23 cellular contexts compared by ENCODE assay signal in the genomic region with DNA sequence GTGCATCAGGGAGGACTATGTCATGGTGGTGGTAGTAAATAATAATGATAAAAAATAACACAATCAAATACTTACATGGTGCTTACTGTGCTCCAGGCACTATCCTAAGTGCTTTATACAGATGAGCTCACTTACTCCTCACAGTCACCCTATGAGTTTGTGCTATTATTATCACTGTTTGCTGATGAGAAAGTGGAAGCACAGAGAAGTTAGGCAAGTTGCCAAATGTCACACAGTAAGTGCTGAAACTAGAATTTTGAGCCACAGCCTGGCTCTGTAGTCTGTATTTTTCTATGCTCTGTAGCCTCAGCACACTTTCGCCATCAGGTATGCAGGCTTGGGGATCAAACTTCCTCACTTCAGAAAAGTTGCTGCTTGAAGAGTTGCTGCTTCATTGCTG. TPM values are rescaled to one million over a fixed set of nuclear protein-coding genes. Genes with fewer than 3 reads are reported as not detected.
"Had no signal": no experiment of that assay in that cellular context is flagged by ENCODE, and none has a peak within 500 bp of the region (broad histone marks: within the 10 kb centered on the region; RNA-seq: fewer than 3 reads in every experiment).

No MANE protein-coding gene starts in this region.

- ATAC-seq: activated CD8-positive, alpha-beta T cell treated with anti-CD3 and anti-CD28 coated beads, Interleukin-2, amount 10 ng/mL, durations not matched to agents 7 days and 5 days; activated naive CD4-positive, alpha-beta T cell treated with anti-CD3 and anti-CD28 coated beads, Interleukin-2, amount 50 U/mL, for 72 hours; mucosa of descending colon; naive thymus-derived CD4-positive, alpha-beta T cell; right lobe of liver; stimulated activated naive CD8-positive, alpha-beta T cell treated with anti-CD3 and anti-CD28 coated beads, Interleukin-15, amount 100 ng/mL, for 72 hours had no signal

- H3K9me3 ChIP-seq: colonic mucosa, esophagus muscularis mucosa, left ventricle myocardium inferior, mucosa of descending colon, ovary, right lobe of liver, testis, upper lobe of left lung had no signal

- H3K4me3 ChIP-seq: colonic mucosa, esophagus muscularis mucosa, left ventricle myocardium inferior, mucosa of descending colon, ovary, right lobe of liver, testis, upper lobe of left lung had no signal

- DNase-seq: activated B cell treated with CpG ODN at 0.5 μM for 24 hours; activated CD4-positive, alpha-beta T cell treated with anti-CD3 and anti-CD28 coated beads, Interleukin-2, amount 10 ng/mL, durations not matched to agents 24 days and 14 days; activated CD8-positive, alpha-beta memory T cell treated with anti-CD3 and anti-CD28 coated beads, Interleukin-2, amount 50 U/mL, for 4 hours; activated CD8-positive, alpha-beta T cell treated with anti-CD3 and anti-CD28 coated beads, Interleukin-2, amount 10 ng/mL, durations not matched to agents 7 days and 5 days; activated gamma-delta T cell; activated T-cell treated with anti-CD3 and anti-CD28 coated beads, Interleukin-2, amount 50 U/mL, for 48 hours; amniotic stem cell; caudate nucleus; colonic mucosa; foreskin fibroblast; hypothalamus; left ventricle myocardium inferior; mucosa of descending colon; naive thymus-derived CD4-positive, alpha-beta T cell; ovary; right lobe of liver; stimulated activated naive CD8-positive, alpha-beta T cell treated with anti-CD3 and anti-CD28 coated beads, Interleukin-15, amount 100 ng/mL, for 72 hours; testis; upper lobe of left lung had no signal

- H3K27ac ChIP-seq: colonic mucosa, esophagus muscularis mucosa, left ventricle myocardium inferior, ovary, right lobe of liver, testis, upper lobe of left lung had no signal

- H3K36me3 ChIP-seq: colonic mucosa, esophagus muscularis mucosa, left ventricle myocardium inferior, ovary, right lobe of liver, upper lobe of left lung had no signal

- H3K27me3 ChIP-seq: colonic mucosa, esophagus muscularis mucosa, ovary, right lobe of liver, testis, upper lobe of left lung had no signal

- H3K4me1 ChIP-seq: colonic mucosa, esophagus muscularis mucosa, right lobe of liver, testis, upper lobe of left lung had no signal

RNA-seq across cellular contexts. Expression of gene HTR2A, which starts 46.6 kb away (rescaled TPM):
- total RNA-seq: activated B cell treated with CpG ODN at 0.5 μM for 24 hours; activated CD4-positive, alpha-beta T cell treated with anti-CD3 and anti-CD28 coated beads, Interleukin-2, amount 10 ng/mL, durations not matched to agents 24 days and 14 days; activated CD8-positive, alpha-beta T cell treated with anti-CD3 and anti-CD28 coated beads, Interleukin-2, amount 10 ng/mL, durations not matched to agents 7 days and 5 days; activated naive CD4-positive, alpha-beta T cell treated with anti-CD3 and anti-CD28 coated beads, Interleukin-2, amount 50 U/mL, for 72 hours; kidney epithelial cell; naive thymus-derived CD4-positive, alpha-beta T cell; pulmonary artery endothelial cell had no signal
- polyA plus RNA-seq: naive thymus-derived CD4-positive, alpha-beta T cell had no signal
